6 cellular contexts compared by ENCODE assay signal in genomic region chr11:65524010-65524746, GRCh38.
DNase-seq lines count a peak whose midpoint lies in the region; TF ChIP-seq lines count a peak whose summit lies in the region.

No MANE protein-coding gene starts in this region.

- peaks cover 35% of the 10 kb centered on the region for H3K4me1 ChIP-seq in effector memory CD4-positive, alpha-beta T cell (ENCODE audit: control insufficient read depth, insufficient read depth, low read length, poor library complexity, severe bottlenecking)
- peaks cover 17% of the 10 kb centered on the region for H3K4me1 ChIP-seq in rectal smooth muscle tissue (ENCODE audit: control insufficient read depth, insufficient read depth, low read length)

- H3K9ac ChIP-seq in rectal smooth muscle tissue (ENCODE audit: low read length) = no peak overlapping the region

- peak overlapping the region; percentile 63 for H3K27ac ChIP-seq in effector memory CD4-positive, alpha-beta T cell (ENCODE audit: insufficient read depth, low read length, poor library complexity, severe bottlenecking)
- peak overlapping the region; percentile 75 for H3K27ac ChIP-seq in rectal smooth muscle tissue (ENCODE audit: low read depth, low read length)

- no peak for TF ChIP-seq POLR2A in NB4 (IDR thresholded peaks at IDR 0.05; ENCODE audit: extremely low read depth, insufficient read length)

- no peak for DNase-seq in NB4 (ENCODE audit: low read depth)
- DNase-seq in effector memory CD4-positive, alpha-beta T cell = no peak
- no peak for DNase-seq in NCI-H2227 treated with DMSO at 0.1 percent for 48 hours (lab: John Stamatoyannopoulos, UW)
- no peak for DNase-seq in SKM-1 (lab: John Stamatoyannopoulos, UW; ENCODE audit: unreplicated experiment)
- DNase-seq in iPS-NIHi11 (ENCODE audit: low spot score) = no peak

- H3K4me3 ChIP-seq in NB4 (ENCODE audit: low read depth, low read length) (peak overlapping the region; percentile 44), rectal smooth muscle tissue (ENCODE audit: low read length) (peak overlapping the region; percentile 59)
- H3K4me3 ChIP-seq in effector memory CD4-positive, alpha-beta T cell (ENCODE audit: insufficient read depth, low read depth, low read length, poor library complexity, severe bottlenecking) = peak overlapping the region; percentile 39

- no peaks in the 10 kb centered on the region for H3K36me3 ChIP-seq in effector memory CD4-positive, alpha-beta T cell (ENCODE audit: control insufficient read depth, insufficient read depth, low read length)
- peaks cover 4% of the 10 kb centered on the region for H3K36me3 ChIP-seq in rectal smooth muscle tissue (ENCODE audit: control insufficient read depth, insufficient read depth, low read length)

- no peaks in the 10 kb centered on the region for H3K9me3 ChIP-seq in effector memory CD4-positive, alpha-beta T cell (ENCODE audit: control insufficient read depth, low read length)

- no peaks in the 10 kb centered on the region for H3K27me3 ChIP-seq in effector memory CD4-positive, alpha-beta T cell (replicated peaks; ENCODE audit: control insufficient read depth, insufficient read depth, low read length, poor library complexity, severe bottlenecking)
- H3K27me3 ChIP-seq in rectal smooth muscle tissue (ENCODE audit: control insufficient read depth, insufficient read depth, low read length) = no peaks in the 10 kb centered on the region

- no peak for TF ChIP-seq CTCF in NB4 (IDR thresholded peaks at IDR 0.05; ENCODE audit: low read depth, low read length)
